ENCODE assay signal across 9 cellular contexts in the genomic region with DNA sequence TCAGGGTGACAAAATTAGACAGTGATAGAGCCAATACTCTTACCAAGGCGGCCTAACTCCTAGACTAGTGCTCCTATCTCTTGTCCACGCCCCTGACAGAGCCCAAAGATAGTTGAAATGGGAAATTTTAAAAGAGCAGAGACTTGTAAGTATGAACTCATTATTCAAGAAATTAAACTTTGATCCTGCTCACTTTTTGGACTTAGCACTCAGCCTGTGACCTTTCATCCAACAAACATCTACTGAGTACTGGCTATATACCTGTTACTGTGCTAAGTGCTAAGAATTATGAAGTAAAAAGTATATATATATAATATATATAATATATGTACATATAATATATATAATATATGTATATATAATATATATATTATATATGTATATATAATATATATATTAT. TPM values are rescaled to one million over a fixed set of nuclear protein-coding genes. Genes with fewer than 3 reads are reported as not detected.
DNase-seq lines count a peak whose midpoint lies in the region; ATAC-seq and TF ChIP-seq lines count a peak whose summit lies in the region.
"Had no signal": no experiment of that assay in that cellular context is flagged by ENCODE, and none has a peak within 500 bp of the region (broad histone marks: within the 10 kb centered on the region; RNA-seq: fewer than 3 reads in every experiment).

No MANE protein-coding gene starts in this region.

- H3K4me3 ChIP-seq in heart right ventricle (peak overlapping the region in 9 of 10 donors; percentile 75 to 99 (median 91)), lower lobe of right lung (peak overlapping the region; percentile 95), vagina (peak overlapping the region in 1 of 2 donors; percentile 92)

- no peaks in the 10 kb centered on the region for H3K27me3 Mint-ChIP-seq in activated T-helper 17 cell treated with anti-CD3 and anti-CD28 coated beads, Interleukin-2, amount 50 U/mL, for 72 hours

- no peaks in the 10 kb centered on the region for H3K9me3 ChIP-seq in heart right ventricle
- H3K9me3 ChIP-seq in lower lobe of right lung: no peaks in the 10 kb centered on the region
- no peaks in the 10 kb centered on the region for H3K9me3 ChIP-seq in vagina

- no peaks in the 10 kb centered on the region for H3K27me3 ChIP-seq in heart right ventricle
- H3K27me3 ChIP-seq in lower lobe of right lung (ENCODE audit: low read depth): no peaks in the 10 kb centered on the region
- H3K27me3 ChIP-seq in vagina: no peaks in the 10 kb centered on the region

- H3K27ac ChIP-seq in heart right ventricle (peak overlapping the region in 9 of 10 donors; percentile 79 to 95 (median 93)), lower lobe of right lung (peak overlapping the region; percentile 96), vagina (peak overlapping the region; percentile 85)

- H3K4me1 Mint-ChIP-seq in activated T-helper 17 cell treated with anti-CD3 and anti-CD28 coated beads, Interleukin-2, amount 50 U/mL, for 72 hours: peaks cover 15% of the 10 kb centered on the region

- peak overlapping the region; percentile 95 for H3K27ac Mint-ChIP-seq in activated T-helper 17 cell treated with anti-CD3 and anti-CD28 coated beads, Interleukin-2, amount 50 U/mL, for 72 hours

- DNase-seq in heart right ventricle (no peak), Right ventricle myocardium inferior (ENCODE audit: missing footprints) (no peak), lower lobe of right lung (no peak), vagina (ENCODE audit: extremely low spot score in 2 of 2) (no peak), NCI-H774 (lab: John Stamatoyannopoulos, UW) (no peak)
- no peak for DNase-seq in activated CD4-positive, CD25-positive, alpha-beta regulatory T cell treated with anti-CD3 and anti-CD28 coated beads, Interleukin-2, amount 50 U/mL, for 72 hours
- DNase-seq: activated CD4-positive, alpha-beta T cell treated with anti-CD3 and anti-CD28 coated beads, Interleukin-2, amount 50 U/mL, for 4 hours had no signal

- no peak for TF ChIP-seq POLR2A in vagina (IDR thresholded peaks at IDR 0.05)

- ATAC-seq in heart right ventricle (no peak), Right ventricle myocardium inferior (no peak), lower lobe of right lung (no peak), GM21737 (IDR thresholded peaks at IDR 0.05; ENCODE audit: unreplicated experiment) (no peak)
- ATAC-seq in activated T-helper 17 cell treated with anti-CD3 and anti-CD28 coated beads, Interleukin-2, amount 50 U/mL, for 72 hours (replicated peaks): no peak

- H3K9me3 Mint-ChIP-seq in activated T-helper 17 cell treated with anti-CD3 and anti-CD28 coated beads, Interleukin-2, amount 50 U/mL, for 72 hours: no peaks in the 10 kb centered on the region

- 53 to 65% methylated on average over 2 of the region's 2 CpGs for WGBS in heart right ventricle, 2 donors

- H3K36me3 ChIP-seq in heart right ventricle: peaks cover 0 to 35% (median 12%) of the 10 kb centered on the region in 9 donors
- H3K36me3 ChIP-seq in lower lobe of right lung: peaks cover 22% of the 10 kb centered on the region
- H3K36me3 ChIP-seq in vagina: peaks cover 0 to 19% of the 10 kb centered on the region in 2 donors

- intact Hi-C loops in heart right ventricle (cut with DNase I) (loop anchor here in 2 of 10 donors (10.0 kb wide), 2 partner anchors 105 to 115 kb away; no protein-coding TSS in a partner anchor), Right ventricle myocardium inferior (cut with DNase I) (no loop called here), lower lobe of right lung (cut with DNase I) (no loop called here), vagina (cut with DNase I) (no loop called here)

- TF ChIP-seq CTCF in heart right ventricle (IDR thresholded peaks at IDR 0.05): no peak
- no peak for TF ChIP-seq CTCF in lower lobe of right lung (IDR thresholded peaks at IDR 0.05)
- TF ChIP-seq CTCF in vagina (IDR thresholded peaks at IDR 0.05): no peak

- H3K4me1 ChIP-seq in heart right ventricle (peaks cover 0 to 37% (median 34%) of the 10 kb centered on the region in 9 donors), lower lobe of right lung (peaks cover 33% of the 10 kb centered on the region), vagina (peaks cover 33% of the 10 kb centered on the region)

- peaks cover 5% of the 10 kb centered on the region for H3K36me3 Mint-ChIP-seq in activated T-helper 17 cell treated with anti-CD3 and anti-CD28 coated beads, Interleukin-2, amount 50 U/mL, for 72 hours (ENCODE audit: low read depth)

- H3K4me3 Mint-ChIP-seq in activated T-helper 17 cell treated with anti-CD3 and anti-CD28 coated beads, Interleukin-2, amount 50 U/mL, for 72 hours: peak overlapping the region; percentile 98

RNA-seq across cellular contexts. Expression of gene INVS, which starts 1.2 kb away (rescaled TPM):
- total RNA-seq in heart right ventricle: 1 to 10 TPM; 4.7 to 8.0 (median 6.3) TPM
- 1 to 10 TPM; 1.6 to 3.9 TPM for polyA plus RNA-seq in heart right ventricle
- 6.9 TPM for total RNA-seq in Right ventricle myocardium inferior
- total RNA-seq in activated T-helper 17 cell treated with anti-CD3 and anti-CD28 coated beads, Interleukin-2, amount 50 U/mL, for 72 hours: 10 to 100 TPM; 15.3 to 17.7 TPM
- 22.3 TPM for total RNA-seq in lower lobe of right lung
- 21.9 TPM for total RNA-seq in vagina

RNA-seq across cellular contexts. Expression of gene ERP44, which starts 1.5 kb away (rescaled TPM):
- total RNA-seq in heart right ventricle: 10 to 100 TPM; 11.9 to 19.8 (median 14.8) TPM
- 10 to 100 TPM; 15.6 to 19.5 TPM for polyA plus RNA-seq in heart right ventricle
- total RNA-seq in Right ventricle myocardium inferior: 15.9 TPM
- total RNA-seq in activated T-helper 17 cell treated with anti-CD3 and anti-CD28 coated beads, Interleukin-2, amount 50 U/mL, for 72 hours: 10 to 100 TPM; 11.1 to 13.9 TPM
- 27.9 TPM for total RNA-seq in lower lobe of right lung
- total RNA-seq in vagina: 13.5 TPM
